Comparison of ENCODE assay signal across 16 cellular contexts in genomic region chr20:54199283-54199682, GRCh38. TPM values are rescaled to one million over a fixed set of nuclear protein-coding genes. Genes with fewer than 3 reads are reported as not detected.
A peak's percentile ranks its signal among the peaks of the same experiment; 100 is the strongest.
DNase-seq lines count a peak whose midpoint lies in the region; ATAC-seq and TF ChIP-seq lines count a peak whose summit lies in the region.
"Had no signal": no experiment of that assay in that cellular context is flagged by ENCODE, and none has a peak within 500 bp of the region (broad histone marks: within the 10 kb centered on the region; RNA-seq: fewer than 3 reads in every experiment).

No MANE protein-coding gene starts in this region.

- ATAC-seq in natural killer cell (peak in 2 of 3 donors; percentile 7 to 15), HG02885 (IDR thresholded peaks at IDR 0.05; ENCODE audit: poor library complexity, unreplicated experiment) (peak; percentile 12)
- ATAC-seq in natural killer cell treated with Interleukin-12 subunit alpha and Interleukin-12 subunit beta and Interleukin-15 and Interleukin-18, amount 100 ng/mL, for 72 hours, result no peak
- ATAC-seq: Right ventricle myocardium inferior had no signal

- no peak overlapping the region for H3K14ac ChIP-seq in trophoblast cell (ENCODE audit: low read length)

- H3K4me3 Mint-ChIP-seq in natural killer cell (no peak overlapping the region), endothelial cell (ENCODE audit: unreplicated experiment) (no peak overlapping the region)
- no peak overlapping the region for H3K4me3 Mint-ChIP-seq in natural killer cell treated with Interleukin-12 subunit alpha and Interleukin-12 subunit beta and Interleukin-15 and Interleukin-18, amount 100 ng/mL, for 72 hours
- H3K4me3 Mint-ChIP-seq: T-cell had no signal

- H2AK5ac ChIP-seq in trophoblast cell (ENCODE audit: low read length), result no peak overlapping the region

- H3K27me3 ChIP-seq in OCI-LY3 (ENCODE audit: low read depth, low read length) (peaks cover 19% of the 10 kb centered on the region), trophoblast cell (ENCODE audit: insufficient read depth, low read length) (no peaks in the 10 kb centered on the region)

- intact Hi-C loops in natural killer cell (cut with micrococcal nuclease), result loop anchor here (1.0 to 10.0 kb wide), 4 partner anchors 103 to 1954 kb away; no protein-coding TSS in a partner anchor
- intact Hi-C loops in posterior cingulate gyrus (cut with DNase I), result loop anchor here (1.0 kb wide), 1 partner anchor 103 kb away; no protein-coding TSS in a partner anchor

- H4K20me1 ChIP-seq in OCI-LY3 (ENCODE audit: insufficient read depth, low read length), result no peaks in the 10 kb centered on the region

- H3K27ac Mint-ChIP-seq in natural killer cell, result no peak overlapping the region
- H3K27ac Mint-ChIP-seq in natural killer cell treated with Interleukin-12 subunit alpha and Interleukin-12 subunit beta and Interleukin-15 and Interleukin-18, amount 100 ng/mL, for 72 hours, result no peak overlapping the region
- H3K27ac Mint-ChIP-seq in endothelial cell (ENCODE audit: unreplicated experiment), result no peak overlapping the region
- H3K27ac Mint-ChIP-seq: T-cell had no signal

- H3K4me1 ChIP-seq in OCI-LY3 (ENCODE audit: low read length) (peaks cover 33% of the 10 kb centered on the region), trophoblast cell (ENCODE audit: control insufficient read depth in 1 of 2, insufficient read depth in 2 of 2, low read length in 2 of 2) (peaks cover 9 to 12% of the 10 kb centered on the region in 2 experiments)

- no peaks in the 10 kb centered on the region for H3K36me3 ChIP-seq in OCI-LY3 (replicated peaks; ENCODE audit: low read depth, low read length)
- H3K36me3 ChIP-seq in trophoblast cell (ENCODE audit: control insufficient read depth in 1 of 2, insufficient read depth in 2 of 2, low read length in 2 of 2), result no peaks in the 10 kb centered on the region

- H3K4me3 ChIP-seq in OCI-LY3 (ENCODE audit: low read length) (no peak overlapping the region), trophoblast cell (ENCODE audit: low read depth, low read length) (no peak overlapping the region)
- H3K4me3 ChIP-seq: GM23248 had no signal

- H3K79me2 ChIP-seq in OCI-LY3 (ENCODE audit: low read length) (no peaks in the 10 kb centered on the region), trophoblast cell (ENCODE audit: control insufficient read depth, insufficient read depth, low read length, poor library complexity) (no peaks in the 10 kb centered on the region)

- H3K27me3 Mint-ChIP-seq in natural killer cell (ENCODE audit: low read depth in 2 of 2) (peaks cover 0 to 3% of the 10 kb centered on the region in 2 donors), endothelial cell (ENCODE audit: unreplicated experiment) (peaks cover 1% of the 10 kb centered on the region)
- H3K27me3 Mint-ChIP-seq in natural killer cell treated with Interleukin-12 subunit alpha and Interleukin-12 subunit beta and Interleukin-15 and Interleukin-18, amount 100 ng/mL, for 72 hours, result peaks cover 13 to 16% of the 10 kb centered on the region in 2 donors
- H3K27me3 Mint-ChIP-seq: T-cell had no signal

- no peak overlapping the region for H4K8ac ChIP-seq in trophoblast cell (ENCODE audit: low read depth, low read length)

- no peak overlapping the region for H2AFZ ChIP-seq in OCI-LY3 (ENCODE audit: low read depth, low read length)
- no peak overlapping the region for H2AFZ ChIP-seq in trophoblast cell (ENCODE audit: insufficient read depth, low read length, poor library complexity)
- H2AFZ ChIP-seq: GM23248 had no signal

- DNase-seq in natural killer cell (no peak), trophoblast cell (no peak), endothelial cell (ENCODE audit: low spot score) (no peak), posterior cingulate gyrus (no peak)
- no peak for DNase-seq in natural killer cell treated with Interleukin-12 subunit alpha and Interleukin-12 subunit beta and Interleukin-15 and Interleukin-18, amount 100 ng/mL, for 72 hours (ENCODE audit: low spot score)
- no peak for DNase-seq in activated CD4-positive, alpha-beta T cell treated with anti-CD3 and anti-CD28 coated beads for 48 hours
- DNase-seq: GF-D8, NCI-H1048, NCI-H1436 treated with DMSO at 0.1 percent for 48 hours, NCI-H2081 treated with DMSO at 0.1 percent for 48 hours had no signal

- H3K27ac ChIP-seq in OCI-LY3 (ENCODE audit: low read length) (no peak overlapping the region), trophoblast cell (ENCODE audit: low read depth, low read length) (no peak overlapping the region)
- H3K27ac ChIP-seq: GM23248, HL-60 had no signal

- H3K36me3 Mint-ChIP-seq in natural killer cell (no peaks in the 10 kb centered on the region), endothelial cell (ENCODE audit: low read depth, unreplicated experiment) (no peaks in the 10 kb centered on the region)
- H3K36me3 Mint-ChIP-seq in natural killer cell treated with Interleukin-12 subunit alpha and Interleukin-12 subunit beta and Interleukin-15 and Interleukin-18, amount 100 ng/mL, for 72 hours, result no peaks in the 10 kb centered on the region
- H3K36me3 Mint-ChIP-seq: T-cell had no signal

- H3K9ac ChIP-seq in OCI-LY3 (ENCODE audit: low read length) (no peak overlapping the region), trophoblast cell (ENCODE audit: low read length) (no peak overlapping the region)
- H3K9ac ChIP-seq: GM23248 had no signal

- H3K4me2 ChIP-seq in OCI-LY3 (ENCODE audit: low read length) (peak overlapping the region; percentile 2; the same call in 1 of the 2 replicates), trophoblast cell (ENCODE audit: low read length) (no peak overlapping the region)

- H3K4me1 Mint-ChIP-seq in natural killer cell (no peaks in the 10 kb centered on the region), endothelial cell (ENCODE audit: unreplicated experiment) (no peaks in the 10 kb centered on the region)
- peaks cover 0 to 4% of the 10 kb centered on the region in 2 donors for H3K4me1 Mint-ChIP-seq in natural killer cell treated with Interleukin-12 subunit alpha and Interleukin-12 subunit beta and Interleukin-15 and Interleukin-18, amount 100 ng/mL, for 72 hours (ENCODE audit: low read depth in 2 of 2)
- H3K4me1 Mint-ChIP-seq: T-cell had no signal

- no peak overlapping the region for H2BK120ac ChIP-seq in trophoblast cell (ENCODE audit: insufficient read depth, low read length, poor library complexity)

- no peak overlapping the region for H3K18ac ChIP-seq in trophoblast cell (ENCODE audit: low read length)

- H4K12ac ChIP-seq in trophoblast cell (ENCODE audit: low read depth, low read length), result no peak overlapping the region

- no peak overlapping the region for H2BK5ac ChIP-seq in trophoblast cell (ENCODE audit: low read depth, low read length, poor library complexity)

- H3K9me3 ChIP-seq in OCI-LY3 (ENCODE audit: insufficient read depth, low read length) (no peaks in the 10 kb centered on the region), trophoblast cell (ENCODE audit: insufficient read depth, low read depth, low read length) (no peaks in the 10 kb centered on the region)

- peak overlapping the region; percentile 72 for H2BK12ac ChIP-seq in trophoblast cell (ENCODE audit: low read length)

- no CpG with 5 or more reads among the region's 6 CpGs for WGBS in trophoblast cell (ENCODE audit: extremely low coverage, insufficient coverage, insufficient read length)

- no peak overlapping the region for H4K91ac ChIP-seq in trophoblast cell (ENCODE audit: low read depth, low read length)

- peaks cover 2% of the 10 kb centered on the region for H3K79me1 ChIP-seq in trophoblast cell (ENCODE audit: low read length)

- no peak overlapping the region for H3K23ac ChIP-seq in trophoblast cell (ENCODE audit: low read length)

- TF ChIP-seq CTCF in natural killer cell (IDR thresholded peaks at IDR 0.05) (no peak), OCI-LY3 (IDR thresholded peaks at IDR 0.05; ENCODE audit: low read depth, low read length) (no peak), endothelial cell (IDR thresholded peaks at IDR 0.05; ENCODE audit: unreplicated experiment) (no peak)

- H3K9me3 Mint-ChIP-seq in natural killer cell, result no peaks in the 10 kb centered on the region
- H3K9me3 Mint-ChIP-seq in natural killer cell treated with Interleukin-12 subunit alpha and Interleukin-12 subunit beta and Interleukin-15 and Interleukin-18, amount 100 ng/mL, for 72 hours, result no peaks in the 10 kb centered on the region
- no peaks in the 10 kb centered on the region for H3K9me3 Mint-ChIP-seq in endothelial cell (ENCODE audit: unreplicated experiment)
- H3K9me3 Mint-ChIP-seq: T-cell had no signal

- no peak overlapping the region for H3K4ac ChIP-seq in trophoblast cell (ENCODE audit: low read depth, low read length)

RNA-seq across cellular contexts. Expression of gene PFDN4, which starts 8.6 kb away (rescaled TPM):
- 10 to 100 TPM; 16.5 to 22.2 (median 17.1) TPM for total RNA-seq in natural killer cell
- 10 to 100 TPM; 26.2 to 46.0 TPM for total RNA-seq in natural killer cell treated with Interleukin-12 subunit alpha and Interleukin-12 subunit beta and Interleukin-15 and Interleukin-18, amount 100 ng/mL, for 72 hours
- 157 and 160 TPM in 2 replicates for polyA plus RNA-seq in trophoblast cell (2013)
- total RNA-seq in endothelial cell (ENCODE audit: unreplicated experiment), result 43.7 TPM

RNA-seq across cellular contexts. Expression of gene CYP24A1, which starts 25.5 kb away (rescaled TPM):
- total RNA-seq in natural killer cell (under 1 TPM in 1 of 3 donors, not detected in 2; 0.12 TPM), endothelial cell (ENCODE audit: unreplicated experiment) (not detected)
- not detected for total RNA-seq in natural killer cell treated with Interleukin-12 subunit alpha and Interleukin-12 subunit beta and Interleukin-15 and Interleukin-18, amount 100 ng/mL, for 72 hours
- polyA plus RNA-seq in trophoblast cell (2013), result 4.6 and 4.7 TPM in 2 replicates
- total RNA-seq: Right ventricle myocardium inferior had no signal

Comparison
In these comparisons a context has a peak if more than half of its experiments do, and no peak if none do; other contexts are left out.
1. ATAC-seq: peak in natural killer cell (2 of 3) and HG02885 (single experiment); none in natural killer cell treated with Interleukin-12 subunit alpha and Interleukin-12 subunit beta and Interleukin-15 and Interleukin-18, amount 100 ng/mL, for 72 hours (0 of 2).